ENCODE assay signal across 11 cellular contexts in the genomic region with DNA sequence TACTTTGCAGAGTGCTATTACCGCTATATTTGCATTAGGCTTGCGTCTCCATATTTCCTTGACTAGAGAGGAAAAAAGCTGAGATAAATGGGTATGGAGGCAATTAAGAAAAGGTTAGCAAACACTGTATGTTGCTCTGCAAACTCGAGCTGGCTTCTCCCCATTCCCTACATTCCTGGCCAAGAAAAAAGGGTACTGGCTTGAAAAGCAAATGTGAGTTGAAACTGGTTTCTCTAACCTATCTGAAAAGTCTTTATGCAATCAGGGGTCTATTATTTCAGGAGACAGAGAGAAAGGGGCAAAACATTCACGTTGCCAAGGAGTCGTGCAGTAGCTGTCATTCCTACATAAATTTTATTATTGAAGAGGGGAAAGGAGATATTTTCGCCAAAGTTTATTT. TPM values are rescaled to one million over a fixed set of nuclear protein-coding genes. Genes with fewer than 3 reads are reported as not detected.
A peak's percentile ranks its signal among the peaks of the same experiment; 100 is the strongest.
DNase-seq lines count a peak whose midpoint lies in the region; ATAC-seq, FAIRE-seq and TF ChIP-seq lines count a peak whose summit lies in the region.
"Had no signal": no experiment of that assay in that cellular context is flagged by ENCODE, and none has a peak within 500 bp of the region (broad histone marks: within the 10 kb centered on the region; RNA-seq: fewer than 3 reads in every experiment).

No MANE protein-coding gene starts in this region.

- H3K9me3 Mint-ChIP-seq in endothelial cell (ENCODE audit: unreplicated experiment), result no peaks in the 10 kb centered on the region

- CTCF ChIA-PET in mammary epithelial cell (lab: Charles Lee; ENCODE audit: low non-redundant PET), result no interaction called here

- H3K4me1 ChIP-seq in mammary epithelial cell (ENCODE audit: insufficient read depth, low read length) (no peaks in the 10 kb centered on the region), kidney (ENCODE audit: control insufficient read depth in 1 of 2, insufficient read depth in 1 of 2, low read depth in 1 of 2, low read length in 2 of 2) (peaks cover 0 to 4% of the 10 kb centered on the region in 2 donors), skeletal muscle satellite cell (ENCODE audit: control insufficient read depth, insufficient read depth, low read length) (peaks cover 6% of the 10 kb centered on the region)

- intact Hi-C loops in mammary epithelial cell (cut with micrococcal nuclease) (loop anchor here (2.0 to 10.0 kb wide), 2 partner anchors 230 to 260 kb away; no protein-coding TSS in a partner anchor), kidney (cut with DNase I) (no loop called here)

- in situ Hi-C loops in mammary epithelial cell (cut with MboI; ENCODE audit: low sequenced_read_pairs in 2 of 2), result no loop called here

- H3K4me2 ChIP-seq in mammary epithelial cell (ENCODE audit: insufficient read depth, low read depth, low read length), result peak overlapping the region; percentile 81
- H3K4me2 ChIP-seq in skeletal muscle satellite cell (ENCODE audit: low read length), result peak overlapping the region; percentile 84

- DNase-seq in H7, result no peak
- peak; percentile 3 for DNase-seq in mammary epithelial cell
- no peak for DNase-seq in kidney
- no peak for DNase-seq in stimulated activated naive CD8-positive, alpha-beta T cell treated with anti-CD3 and anti-CD28 coated beads, Interleukin-15, Interleukin-2, amounts not matched to agents 100 U/mL and 50 U/mL, for 24 hours
- no peak for DNase-seq in endothelial cell (ENCODE audit: low spot score)
- DNase-seq in Ammon's horn (ENCODE audit: low spot score), result no peak
- DNase-seq: activated CD8-positive, alpha-beta memory T cell treated with anti-CD3 and anti-CD28 coated beads for 24 hours; substantia nigra had no signal

- no peak for TF ChIP-seq CTCF in mammary epithelial cell (conservative IDR thresholded peaks at IDR 0.05 in 1 of 2, IDR thresholded peaks at IDR 0.05 in 1 of 2; ENCODE audit: extremely low read depth in 1 of 2, insufficient read depth in 1 of 2, low read depth in 1 of 2, low read length in 2 of 2)
- no peak for TF ChIP-seq CTCF in kidney (IDR thresholded peaks at IDR 0.05; ENCODE audit: borderline replicate concordance, extremely low read depth, insufficient read depth)
- TF ChIP-seq CTCF in endothelial cell (IDR thresholded peaks at IDR 0.05; ENCODE audit: unreplicated experiment), result no peak

- H2AFZ ChIP-seq in mammary epithelial cell (ENCODE audit: low read depth, low read length), result peak overlapping the region; percentile 31

- peaks cover 40% of the 10 kb centered on the region for H3K79me2 ChIP-seq in mammary epithelial cell (ENCODE audit: insufficient read depth, low read length)

- 14% methylated on average over 6 of the region's 6 CpGs for WGBS in mammary epithelial cell (ENCODE audit: low coverage, missing lambda C conversion rate)

- dilution Hi-C loops in mammary epithelial cell (cut with HindIII; ENCODE audit: low sequenced_read_pairs), result no loop called here

- H3K27me3 ChIP-seq in H7 (ENCODE audit: control insufficient read depth, insufficient read depth, low read length) (peaks cover 15% of the 10 kb centered on the region), mammary epithelial cell (ENCODE audit: insufficient read depth, low read length) (peaks cover 8% of the 10 kb centered on the region), skeletal muscle satellite cell (ENCODE audit: control insufficient read depth, insufficient read depth, low read length) (no peaks in the 10 kb centered on the region)

- no peak overlapping the region for H3K27ac Mint-ChIP-seq in endothelial cell (ENCODE audit: unreplicated experiment)

- H3K4me1 Mint-ChIP-seq in endothelial cell (ENCODE audit: unreplicated experiment), result peaks cover 8% of the 10 kb centered on the region

- H3K9ac ChIP-seq in mammary epithelial cell (ENCODE audit: insufficient read depth, low read length) (peak overlapping the region; percentile 69), kidney (ENCODE audit: low read length in 2 of 2) (peak overlapping the region in 1 of 2 donors; percentile 67), skeletal muscle satellite cell (ENCODE audit: low read depth, low read length) (peak overlapping the region; percentile 89)

- H3K9me3 ChIP-seq in mammary epithelial cell (replicated peaks; ENCODE audit: insufficient read depth, low read length) (no peaks in the 10 kb centered on the region), kidney (ENCODE audit: control insufficient read depth in 1 of 2, low read length in 2 of 2) (no peaks in the 10 kb centered on the region), skeletal muscle satellite cell (replicated peaks; ENCODE audit: low read length) (no peaks in the 10 kb centered on the region)

- H3K27ac ChIP-seq in mammary epithelial cell (ENCODE audit: insufficient read depth, low read depth, low read length), result peak overlapping the region; percentile 62
- peak overlapping the region; percentile 54 to 67 for H3K27ac ChIP-seq in kidney (ENCODE audit: low read depth in 2 of 2, low read length in 2 of 2)

- FAIRE-seq in kidney (lab: Jason Lieb, UNC), result no peak
- FAIRE-seq: bronchial epithelial cell had no signal

- BruUV-seq in mammary epithelial cell (replicated peaks; lab: Mats Ljungman, UMichigan), result no TSS peak

- no peaks in the 10 kb centered on the region for H3K36me3 ChIP-seq in H7 (replicated peaks; ENCODE audit: control insufficient read depth, insufficient read depth, low read length)
- H3K36me3 ChIP-seq in mammary epithelial cell (ENCODE audit: insufficient read depth, low read length), result no peaks in the 10 kb centered on the region
- H3K36me3 ChIP-seq in kidney (ENCODE audit: control insufficient read depth in 1 of 2, insufficient read depth in 2 of 2, low read length in 2 of 2), result no peaks in the 10 kb centered on the region
- no peaks in the 10 kb centered on the region for H3K36me3 ChIP-seq in skeletal muscle satellite cell (ENCODE audit: insufficient read depth, low read length)

- no peaks in the 10 kb centered on the region for H4K20me1 ChIP-seq in mammary epithelial cell (ENCODE audit: insufficient read depth, low read length)

- no peaks in the 10 kb centered on the region for H3K27me3 Mint-ChIP-seq in endothelial cell (ENCODE audit: unreplicated experiment)

- H3K4me3 ChIP-seq in H7 (ENCODE audit: insufficient read depth, low read depth, low read length) (peak overlapping the region; percentile 66; the same call in 1 of the 2 replicates), mammary epithelial cell (replicated peaks in 1 of 3; ENCODE audit: insufficient read depth in 1 of 3, low read depth in 2 of 3, low read length in 3 of 3) (peak overlapping the region; percentile 19 to 61 (median 49)), kidney (ENCODE audit: low read length in 2 of 2) (peak overlapping the region; percentile 26 to 71), skeletal muscle satellite cell (ENCODE audit: low read length) (peak overlapping the region; percentile 83)

- H3K36me3 Mint-ChIP-seq in endothelial cell (ENCODE audit: low read depth, unreplicated experiment), result peaks cover 3% of the 10 kb centered on the region

- no peak for ATAC-seq in stimulated activated naive CD8-positive, alpha-beta T cell treated with anti-CD3 and anti-CD28 coated beads, Interleukin-15, Interleukin-2, amounts not matched to agents 100 U/mL and 50 U/mL, for 24 hours
- ATAC-seq in GM19328 (IDR thresholded peaks at IDR 0.05; ENCODE audit: unreplicated experiment), result no peak

- no peak overlapping the region for H3K4me3 Mint-ChIP-seq in endothelial cell (ENCODE audit: unreplicated experiment)

RNA-seq across cellular contexts. Expression of a gene that starts 2.1 kb away (rescaled TPM):
- total RNA-seq in H7 (2014; rRNA removed; shearing (Covaris generic)), result 7.4 and 14.0 TPM in 2 replicates
- 10 to 100 TPM; 11.9 to 28.0 TPM for total RNA-seq in mammary epithelial cell
- polyA plus RNA-seq in mammary epithelial cell, result 7.9 TPM
- 7.5 TPM for polyA minus RNA-seq in mammary epithelial cell
- total RNA-seq in kidney, result 68.9 TPM
- polyA plus RNA-seq in kidney (ENCODE audit: insufficient read depth, low read depth, low replicate concordance), result 18.1 TPM
- 18.8 and 31.2 TPM in 2 replicates for total RNA-seq in skeletal muscle satellite cell (2012; rRNA removed)
- 1.6 TPM for total RNA-seq in endothelial cell (ENCODE audit: unreplicated experiment)
